In the genomic region with DNA sequence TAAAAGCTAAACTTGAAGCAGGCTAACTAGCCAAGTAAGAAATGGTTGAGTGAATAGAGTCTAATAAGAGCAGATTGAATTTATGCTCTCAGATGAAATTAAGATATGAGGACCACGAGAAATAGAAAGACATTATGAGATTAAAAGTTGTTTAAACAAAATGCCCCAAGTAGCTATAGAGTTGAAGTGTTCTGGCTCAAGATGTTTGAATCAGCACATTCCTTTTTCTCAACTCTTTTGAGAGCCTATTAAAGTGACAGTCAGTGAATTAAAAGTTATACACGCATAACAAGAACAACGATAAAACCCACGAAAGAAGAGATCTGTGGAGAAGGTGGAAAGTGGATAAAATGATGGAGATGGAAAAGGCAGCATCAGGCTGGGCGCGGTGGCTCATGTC, we compare ENCODE assay signal across 15 cellular contexts.
DNase-seq lines count a peak whose midpoint lies in the region; ATAC-seq and TF ChIP-seq lines count a peak whose summit lies in the region.
"Had no signal": no experiment of that assay in that cellular context is flagged by ENCODE, and none has a peak within 500 bp of the region (broad histone marks: within the 10 kb centered on the region; RNA-seq: fewer than 3 reads in every experiment).

No MANE protein-coding gene starts in this region.

- H3K4me1 ChIP-seq in hepatocyte (ENCODE audit: insufficient read depth) (peaks cover 12% of the 10 kb centered on the region), parathyroid adenoma (no peaks in the 10 kb centered on the region), endodermal cell (ENCODE audit: control insufficient read depth, insufficient read depth, low read length) (no peaks in the 10 kb centered on the region)
- H3K4me1 ChIP-seq in naive thymus-derived CD4-positive, alpha-beta T cell (ENCODE audit: control insufficient read depth in 2 of 2, insufficient read depth in 2 of 2, low read length in 2 of 2), result no peaks in the 10 kb centered on the region
- H3K4me1 ChIP-seq: A549 had no signal

- no peak for TF ChIP-seq CTCF in hepatocyte (IDR thresholded peaks at IDR 0.05; ENCODE audit: poor library complexity)
- no peak for TF ChIP-seq CTCF in parathyroid adenoma (IDR thresholded peaks at IDR 0.05)
- no peak for TF ChIP-seq CTCF in type B pancreatic cell (conservative IDR thresholded peaks at IDR 0.05)
- no peak for TF ChIP-seq CTCF in endodermal cell (conservative IDR thresholded peaks at IDR 0.05)

- peaks cover 25% of the 10 kb centered on the region for H3K4me1 Mint-ChIP-seq in type B pancreatic cell (ENCODE audit: unreplicated experiment)
- H3K4me1 Mint-ChIP-seq in endodermal cell, result no peaks in the 10 kb centered on the region
- H3K4me1 Mint-ChIP-seq in naive thymus-derived CD4-positive, alpha-beta T cell, result no peaks in the 10 kb centered on the region
- H3K4me1 Mint-ChIP-seq: CD4-positive, CD25-positive, alpha-beta regulatory T cell had no signal

- peak overlapping the region; percentile 52 for H3K4me3 ChIP-seq in SK-N-MC
- no peak overlapping the region for H3K4me3 ChIP-seq in hepatocyte
- H3K4me3 ChIP-seq in parathyroid adenoma (ENCODE audit: low read depth, low read length), result no peak overlapping the region
- no peak overlapping the region for H3K4me3 ChIP-seq in endodermal cell (ENCODE audit: low read length)
- no peak overlapping the region for H3K4me3 ChIP-seq in naive thymus-derived CD4-positive, alpha-beta T cell (ENCODE audit: low read length)
- H3K4me3 ChIP-seq: A549 had no signal

- no peaks in the 10 kb centered on the region for H3K9me3 ChIP-seq in SK-N-MC (ENCODE audit: low read depth, low read length)
- H3K9me3 ChIP-seq in hepatocyte (ENCODE audit: low read depth), result no peaks in the 10 kb centered on the region
- no peaks in the 10 kb centered on the region for H3K9me3 ChIP-seq in parathyroid adenoma (ENCODE audit: control insufficient read depth, low read length)
- H3K9me3 ChIP-seq in endodermal cell (ENCODE audit: control insufficient read depth, low read length), result peaks cover 30% of the 10 kb centered on the region
- H3K9me3 ChIP-seq in naive thymus-derived CD4-positive, alpha-beta T cell (ENCODE audit: control insufficient read depth in 2 of 3, low read length in 3 of 3), result no peaks in the 10 kb centered on the region
- H3K9me3 ChIP-seq: A549 had no signal

- H3K27me3 Mint-ChIP-seq in type B pancreatic cell (no peaks in the 10 kb centered on the region), endodermal cell (ENCODE audit: insufficient read depth) (no peaks in the 10 kb centered on the region)
- no peaks in the 10 kb centered on the region for H3K27me3 Mint-ChIP-seq in naive thymus-derived CD4-positive, alpha-beta T cell
- H3K27me3 Mint-ChIP-seq: CD4-positive, CD25-positive, alpha-beta regulatory T cell had no signal

- CTCF ChIA-PET in naive thymus-derived CD4-positive, alpha-beta T cell (lab: Charles Lee), result no interaction called here

- H2AFZ ChIP-seq in hepatocyte, result no peak overlapping the region
- H2AFZ ChIP-seq in parathyroid adenoma, result peak overlapping the region; percentile 23

- no peaks in the 10 kb centered on the region for H3K36me3 ChIP-seq in SK-N-MC (ENCODE audit: insufficient read depth, low read length)
- no peaks in the 10 kb centered on the region for H3K36me3 ChIP-seq in hepatocyte (replicated peaks; ENCODE audit: insufficient read depth, low read depth)
- H3K36me3 ChIP-seq in parathyroid adenoma (ENCODE audit: control insufficient read depth, insufficient read depth, low read length), result no peaks in the 10 kb centered on the region
- H3K36me3 ChIP-seq in endodermal cell (ENCODE audit: control insufficient read depth, insufficient read depth, low read length), result no peaks in the 10 kb centered on the region
- no peaks in the 10 kb centered on the region for H3K36me3 ChIP-seq in naive thymus-derived CD4-positive, alpha-beta T cell (ENCODE audit: control insufficient read depth in 2 of 3, insufficient read depth in 3 of 3, low read length in 3 of 3)

- no peaks in the 10 kb centered on the region for H3K27me3 ChIP-seq in hepatocyte
- no peaks in the 10 kb centered on the region for H3K27me3 ChIP-seq in parathyroid adenoma (ENCODE audit: control insufficient read depth, insufficient read depth, low read length)
- no peaks in the 10 kb centered on the region for H3K27me3 ChIP-seq in endodermal cell (ENCODE audit: control insufficient read depth, insufficient read depth, low read length, poor library complexity, severe bottlenecking)
- H3K27me3 ChIP-seq in naive thymus-derived CD4-positive, alpha-beta T cell (ENCODE audit: control insufficient read depth in 2 of 2, insufficient read depth in 2 of 2, low read length in 2 of 2), result no peaks in the 10 kb centered on the region

- H3K9ac ChIP-seq in SK-N-MC (ENCODE audit: insufficient read length) (no peak overlapping the region), parathyroid adenoma (no peak overlapping the region), endodermal cell (ENCODE audit: extremely low read depth, low read length, poor library complexity, severe bottlenecking) (no peak overlapping the region)

- H3K79me2 ChIP-seq in hepatocyte (no peaks in the 10 kb centered on the region), parathyroid adenoma (no peaks in the 10 kb centered on the region)

- H3K27ac ChIP-seq in SK-N-MC, result peak overlapping the region; percentile 80
- no peak overlapping the region for H3K27ac ChIP-seq in hepatocyte
- H3K27ac ChIP-seq in parathyroid adenoma, result no peak overlapping the region
- no peak overlapping the region for H3K27ac ChIP-seq in substantia nigra (ENCODE audit: low read depth, low read length, poor library complexity, severe bottlenecking)
- no peak overlapping the region for H3K27ac ChIP-seq in endodermal cell (ENCODE audit: low read depth, low read length)
- no peak overlapping the region for H3K27ac ChIP-seq in naive thymus-derived CD4-positive, alpha-beta T cell (ENCODE audit: low read depth, low read length)
- H3K27ac ChIP-seq: A549 had no signal

- H3K36me3 Mint-ChIP-seq in type B pancreatic cell (no peaks in the 10 kb centered on the region), endodermal cell (ENCODE audit: low read depth) (no peaks in the 10 kb centered on the region)
- no peaks in the 10 kb centered on the region for H3K36me3 Mint-ChIP-seq in naive thymus-derived CD4-positive, alpha-beta T cell
- H3K36me3 Mint-ChIP-seq: CD4-positive, CD25-positive, alpha-beta regulatory T cell had no signal

- H3K4me3 Mint-ChIP-seq in type B pancreatic cell, result peak overlapping the region; percentile 32
- no peak overlapping the region for H3K4me3 Mint-ChIP-seq in endodermal cell
- H3K4me3 Mint-ChIP-seq in naive thymus-derived CD4-positive, alpha-beta T cell, result no peak overlapping the region
- H3K4me3 Mint-ChIP-seq: CD4-positive, CD25-positive, alpha-beta regulatory T cell had no signal

- POLR2A ChIA-PET in naive thymus-derived CD4-positive, alpha-beta T cell (lab: Charles Lee), result no interaction called here

- no peaks in the 10 kb centered on the region for H3K9me2 ChIP-seq in hepatocyte (replicated peaks; ENCODE audit: insufficient read depth)

- DNase-seq in SK-N-MC (ENCODE audit: low read depth, low spot score), result no peak
- no peak for DNase-seq in hepatocyte (ENCODE audit: low spot score)
- no peak for DNase-seq in type B pancreatic cell (ENCODE audit: extremely low spot score, unreplicated experiment)
- no peak for DNase-seq in substantia nigra (lab: John Stamatoyannopoulos, UW)
- DNase-seq in endodermal cell, result no peak
- DNase-seq in naive thymus-derived CD4-positive, alpha-beta T cell, result no peak
- DNase-seq: CD4-positive, CD25-positive, alpha-beta regulatory T cell; COR-L47; DMS79; Kasumi-1; NCI-H2081; NCI-H526; OCI-M1 had no signal

- H3K4me2 ChIP-seq in hepatocyte (peak overlapping the region; percentile 57), parathyroid adenoma (ENCODE audit: low read length) (no peak overlapping the region)
- H3K4me2 ChIP-seq: A549 had no signal

- ATAC-seq in naive thymus-derived CD4-positive, alpha-beta T cell, result no peak
- ATAC-seq: A549 had no signal

- 84% methylated on average over 6 of the region's 6 CpGs for WGBS in hepatocyte (ENCODE audit: low lambda C conversion rate, missing lambda C conversion rate)
- WGBS in endodermal cell (ENCODE audit: insufficient coverage in 1 of 2, insufficient read length in 1 of 2), 2 experiments, result 93 to 95% methylated on average over 4 to 6 of the region's 6 CpGs

- H3K27ac Mint-ChIP-seq in type B pancreatic cell (no peak overlapping the region), endodermal cell (no peak overlapping the region)
- no peak overlapping the region for H3K27ac Mint-ChIP-seq in naive thymus-derived CD4-positive, alpha-beta T cell
- H3K27ac Mint-ChIP-seq: CD4-positive, CD25-positive, alpha-beta regulatory T cell had no signal

- intact Hi-C loops in naive thymus-derived CD4-positive, alpha-beta T cell (cut with micrococcal nuclease), result no loop called here

- H4K20me1 ChIP-seq in hepatocyte (ENCODE audit: insufficient read depth, poor library complexity, severe bottlenecking), result no peaks in the 10 kb centered on the region

- H3K9me3 Mint-ChIP-seq in type B pancreatic cell (peaks cover 5% of the 10 kb centered on the region), endodermal cell (peaks cover 29% of the 10 kb centered on the region)
- H3K9me3 Mint-ChIP-seq in naive thymus-derived CD4-positive, alpha-beta T cell, result peaks cover 0 to 11% (median 0%) of the 10 kb centered on the region in 11 donors
